9 cellular contexts compared by ENCODE assay signal in the genomic region with DNA sequence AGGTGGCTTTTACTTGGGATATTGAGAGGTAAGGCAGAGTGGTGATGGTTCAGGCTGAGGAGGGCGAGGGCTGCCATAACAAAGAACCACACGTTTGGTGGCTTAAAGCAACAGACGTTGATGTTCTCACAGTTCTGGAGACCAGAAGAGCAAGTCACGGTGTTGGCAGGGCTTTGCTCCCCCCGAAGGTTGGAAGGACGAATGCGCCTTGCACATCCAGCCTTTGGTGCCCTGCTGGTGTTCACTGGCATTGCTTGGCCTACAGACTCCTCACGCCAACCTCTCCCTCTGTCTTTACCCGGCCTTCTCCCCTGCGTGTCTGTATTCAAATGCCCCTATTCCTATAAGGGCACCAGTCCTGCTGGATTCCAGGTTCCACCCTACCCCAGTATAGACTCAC.
DNase-seq lines count a peak whose midpoint lies in the region; ATAC-seq lines count a peak whose summit lies in the region.
"Had no signal": no experiment of that assay in that cellular context is flagged by ENCODE, and none has a peak within 500 bp of the region (broad histone marks: within the 10 kb centered on the region; RNA-seq: fewer than 3 reads in every experiment).

No MANE protein-coding gene starts in this region.

- H3K9me3 Mint-ChIP-seq in activated T-helper 17 cell treated with anti-CD3 and anti-CD28 coated beads, Interleukin-2, amount 50 U/mL, for 72 hours, result no peaks in the 10 kb centered on the region
- H3K9me3 Mint-ChIP-seq in naive thymus-derived CD4-positive, alpha-beta T cell, result no peaks in the 10 kb centered on the region

- H3K36me3 Mint-ChIP-seq in activated T-helper 17 cell treated with anti-CD3 and anti-CD28 coated beads, Interleukin-2, amount 50 U/mL, for 72 hours (ENCODE audit: low read depth), result no peaks in the 10 kb centered on the region
- no peaks in the 10 kb centered on the region for H3K36me3 Mint-ChIP-seq in naive thymus-derived CD4-positive, alpha-beta T cell

- no peaks in the 10 kb centered on the region for H3K36me3 ChIP-seq in naive thymus-derived CD4-positive, alpha-beta T cell (ENCODE audit: control insufficient read depth in 2 of 3, insufficient read depth in 3 of 3, low read length in 3 of 3)

- H3K27ac Mint-ChIP-seq in activated T-helper 17 cell treated with anti-CD3 and anti-CD28 coated beads, Interleukin-2, amount 50 U/mL, for 72 hours, result no peak overlapping the region
- peak overlapping the region in 2 of 9 donors; percentile 29 to 59 for H3K27ac Mint-ChIP-seq in naive thymus-derived CD4-positive, alpha-beta T cell

- peak; percentile 16 for ATAC-seq in activated T-helper 17 cell treated with anti-CD3 and anti-CD28 coated beads, Interleukin-2, amount 50 U/mL, for 72 hours (replicated peaks)
- peak; percentile 57 for ATAC-seq in naive thymus-derived CD4-positive, alpha-beta T cell
- ATAC-seq in GM19452 (IDR thresholded peaks at IDR 0.05; ENCODE audit: unreplicated experiment) (no peak), HG03196 (IDR thresholded peaks at IDR 0.05; ENCODE audit: unreplicated experiment) (no peak)

- POLR2A ChIA-PET in naive thymus-derived CD4-positive, alpha-beta T cell (lab: Charles Lee), result no interaction called here

- H3K27ac ChIP-seq in naive thymus-derived CD4-positive, alpha-beta T cell (ENCODE audit: low read depth, low read length), result no peak overlapping the region

- DNase-seq in NCI-H1417 (lab: John Stamatoyannopoulos, UW) (peak in 2 of 3 experiments; percentile 24 to 50), NCI-H1417 treated with DMSO at 0.1 percent for 48 hours (lab: John Stamatoyannopoulos, UW) (no peak), LHCN-M2 (ENCODE audit: low read depth) (peak; percentile 22), T-helper 9 cell (no peak)
- DNase-seq in naive thymus-derived CD4-positive, alpha-beta T cell, result peak in 3 of 9 donors; percentile 22 to 38 (median 25)
- DNase-seq: caudate nucleus had no signal

- peaks cover 10% of the 10 kb centered on the region for H3K4me1 Mint-ChIP-seq in activated T-helper 17 cell treated with anti-CD3 and anti-CD28 coated beads, Interleukin-2, amount 50 U/mL, for 72 hours
- peaks cover 2 to 25% (median 13%) of the 10 kb centered on the region in 7 donors for H3K4me1 Mint-ChIP-seq in naive thymus-derived CD4-positive, alpha-beta T cell

- no peaks in the 10 kb centered on the region for H3K9me3 ChIP-seq in naive thymus-derived CD4-positive, alpha-beta T cell (ENCODE audit: control insufficient read depth in 2 of 3, low read length in 3 of 3)

- CTCF ChIA-PET in naive thymus-derived CD4-positive, alpha-beta T cell (lab: Charles Lee), result no interaction called here

- peaks cover 12% of the 10 kb centered on the region for H3K27me3 Mint-ChIP-seq in activated T-helper 17 cell treated with anti-CD3 and anti-CD28 coated beads, Interleukin-2, amount 50 U/mL, for 72 hours
- H3K27me3 Mint-ChIP-seq in naive thymus-derived CD4-positive, alpha-beta T cell, result peaks cover 0 to 23% (median 0%) of the 10 kb centered on the region in 5 donors

- H3K4me3 ChIP-seq in naive thymus-derived CD4-positive, alpha-beta T cell (ENCODE audit: low read length), result no peak overlapping the region

- no peak overlapping the region for H3K4me3 Mint-ChIP-seq in activated T-helper 17 cell treated with anti-CD3 and anti-CD28 coated beads, Interleukin-2, amount 50 U/mL, for 72 hours
- H3K4me3 Mint-ChIP-seq in naive thymus-derived CD4-positive, alpha-beta T cell, result no peak overlapping the region

- H3K27me3 ChIP-seq in naive thymus-derived CD4-positive, alpha-beta T cell (ENCODE audit: control insufficient read depth in 2 of 2, insufficient read depth in 2 of 2, low read length in 2 of 2), result no peaks in the 10 kb centered on the region

- H3K4me1 ChIP-seq in naive thymus-derived CD4-positive, alpha-beta T cell (ENCODE audit: control insufficient read depth in 2 of 2, insufficient read depth in 2 of 2, low read length in 2 of 2), result no peaks in the 10 kb centered on the region

- intact Hi-C loops in naive thymus-derived CD4-positive, alpha-beta T cell (cut with micrococcal nuclease), result no loop called here

Comparison
In these comparisons a context has a peak if more than half of its experiments do, and no peak if none do; other contexts are left out.
1. DNase-seq: peak in NCI-H1417 (2 of 3) and LHCN-M2 (single experiment); none in NCI-H1417 treated with DMSO at 0.1 percent for 48 hours (single experiment) and T-helper 9 cell (single experiment).
2. ATAC-seq: peak in activated T-helper 17 cell treated with anti-CD3 and anti-CD28 coated beads, Interleukin-2, amount 50 U/mL, for 72 hours (single experiment) and naive thymus-derived CD4-positive, alpha-beta T cell (single experiment); none in GM19452 (single experiment) and HG03196 (single experiment).